17 cellular contexts compared by ENCODE assay signal in genomic region chr1:13505020-13505419, GRCh38. TPM values are rescaled to one million over a fixed set of nuclear protein-coding genes. Genes with fewer than 3 reads are reported as not detected.
"Had no signal": no experiment of that assay in that cellular context is flagged by ENCODE, and none has a peak within 500 bp of the region (broad histone marks: within the 10 kb centered on the region; RNA-seq: fewer than 3 reads in every experiment).

No MANE protein-coding gene starts in this region.

- H3K27ac ChIP-seq: ascending aorta, coronary artery, heart left ventricle had no signal

- ATAC-seq: activated T-cell treated with anti-CD3 and anti-CD28 coated beads, Interleukin-2, amount 50 U/mL, for 72 hours; heart left ventricle; left cardiac atrium had no signal

- H3K4me1 ChIP-seq: ascending aorta, heart left ventricle had no signal

- H3K9me3 ChIP-seq: ascending aorta, heart left ventricle had no signal

- H3K4me3 ChIP-seq: ascending aorta, coronary artery, heart left ventricle, lung had no signal

- DNase-seq: activated CD4-positive, CD25-positive, alpha-beta regulatory T cell treated with anti-CD3 and anti-CD28 coated beads, Interleukin-2, amount 50 U/mL, for 72 hours; activated gamma-delta T cell; activated T-cell treated with anti-CD3 and anti-CD28 coated beads, Interleukin-2, amount 50 U/mL, for 72 hours; left cardiac atrium; occipital lobe; stimulated activated CD4-positive, alpha-beta T cell treated with anti-CD3 and anti-CD28 coated beads, Interleukin-2, amount 100 ng/mL, for 24 hours; trophoblast cell had no signal

- H3K36me3 ChIP-seq: ascending aorta, heart left ventricle had no signal

- H3K27me3 ChIP-seq: ascending aorta had no signal

RNA-seq across cellular contexts. Expression of gene LRRC38, which starts 8.8 kb away (rescaled TPM):
- total RNA-seq: activated CD8-positive, alpha-beta memory T cell treated with anti-CD3 and anti-CD28 coated beads for 36 hours; activated T-cell treated with anti-CD3 and anti-CD28 coated beads, Interleukin-2, amount 50 U/mL, for 72 hours; ascending aorta; frontal cortex; lung; mesothelial cell of epicardium; natural killer cell treated with Interleukin-12 subunit alpha and Interleukin-12 subunit beta and Interleukin-15 and Interleukin-18, amount 100 ng/mL, for 72 hours; occipital lobe; posterior vena cava; T-helper 1 cell treated with Interleukin-12 subunit alpha and Interleukin-12 subunit beta and Interleukin-4 antibody, amounts not matched to agents 30 ng/mL and 1 ng/mL, for 36 hours had no signal
